ENCODE assay signal across 12 cellular contexts in the genomic region with DNA sequence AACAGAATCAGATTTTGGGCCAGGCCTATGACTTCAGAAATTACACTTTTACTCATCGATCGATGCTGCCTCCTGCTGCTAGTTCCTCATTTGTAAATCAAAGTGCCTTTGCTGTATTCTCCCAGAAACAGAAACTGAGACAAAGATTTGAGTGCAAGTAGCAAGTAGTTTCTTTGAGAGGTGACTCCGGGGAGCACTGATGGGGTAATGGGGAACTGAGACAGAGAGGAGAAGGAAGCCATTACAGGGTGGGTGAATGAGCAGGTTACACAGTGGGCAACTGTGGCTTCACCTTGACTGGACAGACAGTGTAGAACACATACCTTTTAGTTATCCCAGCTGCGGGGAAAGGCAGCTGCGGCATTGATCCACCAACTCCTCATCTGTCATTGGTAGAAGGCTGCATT. TPM values are rescaled to one million over a fixed set of nuclear protein-coding genes. Genes with fewer than 3 reads are reported as not detected.
DNase-seq lines count a peak whose midpoint lies in the region; ATAC-seq and TF ChIP-seq lines count a peak whose summit lies in the region.
"Had no signal": no experiment of that assay in that cellular context is flagged by ENCODE, and none has a peak within 500 bp of the region (broad histone marks: within the 10 kb centered on the region; RNA-seq: fewer than 3 reads in every experiment).

No MANE protein-coding gene starts in this region.

- H3K27ac ChIP-seq in testis = no peak overlapping the region
- H3K27ac ChIP-seq: thoracic aorta had no signal

- H3K9me3 ChIP-seq in testis = no peaks in the 10 kb centered on the region
- H3K9me3 ChIP-seq: thoracic aorta had no signal

- DNase-seq in AG08396 (ENCODE audit: low spot score) (no peak), NCI-H128 (lab: John Stamatoyannopoulos, UW; ENCODE audit: unreplicated experiment) (no peak), testis (no peak)
- DNase-seq in stimulated activated naive CD4-positive, alpha-beta T cell treated with Interleukin-2 at 50 U/mL for 16 hours (lab: John Stamatoyannopoulos, UW) = no peak
- DNase-seq: activated T-cell treated with anti-CD3 and anti-CD28 coated beads, Interleukin-2, amount 50 U/mL, for 48 hours; IMR-90; SHP77 treated with DMSO at 0.1 percent for 48 hours had no signal

- WGBS in testis, 2 donors = 88 to 89% methylated on average over 5 of the region's 5 CpGs

- no peaks in the 10 kb centered on the region for H3K36me3 ChIP-seq in testis (ENCODE audit: low read depth, missing control alignments)
- H3K36me3 ChIP-seq: thoracic aorta had no signal

- no peaks in the 10 kb centered on the region for H3K27me3 ChIP-seq in testis

- intact Hi-C loops in testis (cut with DNase I; ENCODE audit: low total_unique reads) = no loop called here

- no peak for TF ChIP-seq POLR2A in testis (IDR thresholded peaks at IDR 0.05)

- TF ChIP-seq CTCF in testis (IDR thresholded peaks at IDR 0.05) = no peak

- no peak overlapping the region for H3K4me3 ChIP-seq in testis
- H3K4me3 ChIP-seq: thoracic aorta had no signal

- peak; percentile 87 for ATAC-seq in GM18511 (IDR thresholded peaks at IDR 0.05; ENCODE audit: unreplicated experiment)
- ATAC-seq in GM21515 (IDR thresholded peaks at IDR 0.05; ENCODE audit: unreplicated experiment) = peak; percentile 79
- ATAC-seq in HG03280 (IDR thresholded peaks at IDR 0.05; ENCODE audit: unreplicated experiment) = peak; percentile 82
- ATAC-seq in esophagus mucosa = peak; percentile 35

- H3K4me1 ChIP-seq in testis = no peaks in the 10 kb centered on the region

RNA-seq across cellular contexts. Expression of a gene that starts 9.7 kb away (rescaled TPM):
- total RNA-seq in esophagus mucosa = 7.4 TPM
- 1 to 10 TPM; 5.0 to 5.3 TPM for total RNA-seq in testis
- polyA plus RNA-seq in testis (ENCODE audit: insufficient read depth, low read depth, low replicate concordance) = 8.8 TPM

RNA-seq across cellular contexts. Expression of a gene that starts 18.7 kb away (rescaled TPM):
- 14.3 TPM for total RNA-seq in esophagus mucosa
- 10 to 100 TPM; 55.6 to 66.2 TPM for total RNA-seq in testis
- polyA plus RNA-seq in testis (ENCODE audit: insufficient read depth, low read depth, low replicate concordance) = 64.0 TPM

Comparison
In these comparisons a context has a peak if more than half of its experiments do, and no peak if none do; other contexts are left out.
1. ATAC-seq: peak in every context shown above with its lines; median percentile 87 in GM18511; 82 in HG03280; 79 in GM21515; 35 in esophagus mucosa.